1 cellular context compared by ENCODE assay signal in genomic region chr6:56807335-56807991, GRCh38.
TF ChIP-seq lines count a peak whose summit lies in the region.

No MANE protein-coding gene starts in this region.

TF ChIP-seq in HepG2, 621 proteins besides CTCF, POLR2A, EP300 and RAD21 (continued from another document):
- TF ChIP-seq ARID4A (CRISPR knock-in tag; IDR thresholded peaks at IDR 0.05; ENCODE audit: borderline replicate concordance) (no peak), ZNF563 (CRISPR knock-in tag; IDR thresholded peaks at IDR 0.05) (no peak), ZFP62 (CRISPR knock-in tag; IDR thresholded peaks at IDR 0.05) (no peak), ZNF652 (CRISPR knock-in tag; IDR thresholded peaks at IDR 0.05; ENCODE audit: borderline replicate concordance, low read depth) (no peak), CEBPB (IDR thresholded peaks at IDR 0.05; ENCODE audit: borderline replicate concordance, low read depth, low read length) (0 out of 2 replicates have a peak, but pooled peaks have one; percentile 11)
